Comparison of ENCODE assay signal across 8 cellular contexts in the genomic region with DNA sequence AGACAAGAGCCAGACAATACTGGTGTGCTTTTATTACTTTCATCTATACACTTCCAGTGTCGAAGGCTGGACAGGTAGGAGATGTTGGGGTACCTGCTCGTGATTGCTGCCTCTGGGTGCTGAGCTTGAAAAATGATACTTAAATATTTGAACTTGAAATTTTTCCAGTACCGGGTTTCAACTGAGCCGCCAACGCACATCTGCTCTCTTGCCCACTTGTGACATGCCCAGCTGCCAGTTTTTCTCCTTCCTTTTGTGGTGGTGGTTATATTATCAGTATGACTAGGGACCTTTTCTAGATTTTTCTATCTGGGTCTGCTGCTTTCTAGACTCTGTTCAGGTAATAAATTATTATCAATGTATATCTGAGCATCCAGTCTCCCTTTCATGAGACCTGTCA. TPM values are rescaled to one million over a fixed set of nuclear protein-coding genes. Genes with fewer than 3 reads are reported as not detected.
DNase-seq lines count a peak whose midpoint lies in the region; ATAC-seq and TF ChIP-seq lines count a peak whose summit lies in the region.

No MANE protein-coding gene starts in this region.

- no peaks in the 10 kb centered on the region for H3K27me3 ChIP-seq in Caco-2 (replicated peaks; ENCODE audit: control insufficient read depth, insufficient read depth, low read length)
- no peaks in the 10 kb centered on the region for H3K27me3 ChIP-seq in MG63

- H3K4me1 Mint-ChIP-seq in Caco-2 (ENCODE audit: low read depth, unreplicated experiment) (peaks cover 4% of the 10 kb centered on the region), progenitor cell of endocrine pancreas (ENCODE audit: low read depth) (peaks cover 17% of the 10 kb centered on the region)

- intact Hi-C loops in Caco-2 (cut with micrococcal nuclease; ENCODE audit: unreplicated experiment), result no loop called here

- no TSS peak for BruUV-seq in Caco-2 (replicated peaks; lab: Mats Ljungman, UMichigan)

- CTCF ChIA-PET in Caco-2 (lab: Charles Lee), result interaction anchor here (0.7 kb wide), 1 partner anchor 111 kb away, joined by 11 read pairs; no protein-coding TSS in a partner anchor

- H3K36me3 ChIP-seq in Caco-2 (ENCODE audit: control insufficient read depth, insufficient read depth, low read length) (no peaks in the 10 kb centered on the region; the same call in 1 of the 2 replicates), MG63 (peaks cover 29% of the 10 kb centered on the region)

- no peaks in the 10 kb centered on the region for H3K9me3 Mint-ChIP-seq in Caco-2 (ENCODE audit: unreplicated experiment)
- peaks cover 9% of the 10 kb centered on the region for H3K9me3 Mint-ChIP-seq in progenitor cell of endocrine pancreas (ENCODE audit: low read depth)

- H3K4me3 ChIP-seq in Caco-2 (ENCODE audit: low read depth, low read length) (no peak overlapping the region), MG63 (peak overlapping the region; percentile 72), choroid plexus epithelial cell (ENCODE audit: low read depth, low read length) (peak overlapping the region; percentile 83)

- H3K27ac Mint-ChIP-seq in Caco-2 (ENCODE audit: unreplicated experiment) (no peak overlapping the region), progenitor cell of endocrine pancreas (no peak overlapping the region)

- peaks cover 7% of the 10 kb centered on the region; the same call in 1 of the 2 replicates for H3K4me1 ChIP-seq in Caco-2

- no peak for DNase-seq in Caco-2
- DNase-seq in MG63, result no peak
- DNase-seq in choroid plexus epithelial cell (ENCODE audit: low read depth), result no peak
- DNase-seq in progenitor cell of endocrine pancreas (ENCODE audit: low spot score, unreplicated experiment), result no peak
- no peak for DNase-seq in 8988T
- no peak for DNase-seq in NCI-H1436 treated with DMSO at 0.1 percent for 48 hours (lab: John Stamatoyannopoulos, UW)
- DNase-seq in GM03348 (ENCODE audit: low spot score), result no peak

- H3K4me3 Mint-ChIP-seq in Caco-2 (ENCODE audit: unreplicated experiment) (peak overlapping the region; percentile 50), progenitor cell of endocrine pancreas (ENCODE audit: low read depth) (peak overlapping the region; percentile 36)

- H3K9me3 ChIP-seq in Caco-2 (no peaks in the 10 kb centered on the region), MG63 (no peaks in the 10 kb centered on the region)

- ATAC-seq in GM19463 (IDR thresholded peaks at IDR 0.05; ENCODE audit: unreplicated experiment), result no peak

- POLR2A ChIA-PET in Caco-2 (lab: Charles Lee), result no interaction called here

- TF ChIP-seq CTCF in Caco-2 (IDR thresholded peaks at IDR 0.05; ENCODE audit: insufficient read depth in 1 of 2, low read depth in 1 of 2, low read length in 1 of 2, severe bottlenecking in 1 of 2, unreplicated experiment in 1 of 2), result no peak
- no peak for TF ChIP-seq CTCF in choroid plexus epithelial cell (conservative IDR thresholded peaks at IDR 0.05; ENCODE audit: low read depth, low read length)
- no peak for TF ChIP-seq CTCF in progenitor cell of endocrine pancreas (IDR thresholded peaks at IDR 0.05; ENCODE audit: unreplicated experiment)

- peaks cover 49% of the 10 kb centered on the region for H3K36me3 Mint-ChIP-seq in Caco-2 (ENCODE audit: insufficient read depth, unreplicated experiment)
- peaks cover 5% of the 10 kb centered on the region for H3K36me3 Mint-ChIP-seq in progenitor cell of endocrine pancreas (ENCODE audit: insufficient read depth)

- no peaks in the 10 kb centered on the region for H3K27me3 Mint-ChIP-seq in Caco-2 (ENCODE audit: insufficient read depth, unreplicated experiment)
- H3K27me3 Mint-ChIP-seq in progenitor cell of endocrine pancreas, result no peaks in the 10 kb centered on the region

RNA-seq across cellular contexts. Expression of a gene that starts 3.4 kb away (rescaled TPM):
- total RNA-seq in Caco-2 (2022), result 190 and 211 TPM in 2 replicates
- 47.0 and 68.8 TPM in 2 replicates for total RNA-seq in MG63 (2014; rRNA removed; shearing (Covaris generic); ENCODE audit: low replicate concordance)
- total RNA-seq in progenitor cell of endocrine pancreas, result 143 and 146 TPM in 2 replicates

RNA-seq across cellular contexts. Expression of a gene that starts 42.0 kb away (rescaled TPM):
- 2.8 and 3.4 TPM in 2 replicates for total RNA-seq in Caco-2 (2022)
- total RNA-seq in MG63 (2014; rRNA removed; shearing (Covaris generic); ENCODE audit: low replicate concordance), result 1.1 and 1.4 TPM in 2 replicates
- 2.7 and 3.9 TPM in 2 replicates for total RNA-seq in progenitor cell of endocrine pancreas
